Comparison of ENCODE assay signal across 16 cellular contexts in genomic region chr2:185473838-185474237, GRCh38.
DNase-seq lines count a peak whose midpoint lies in the region; ATAC-seq, FAIRE-seq and TF ChIP-seq lines count a peak whose summit lies in the region.
"Had no signal": no experiment of that assay in that cellular context is flagged by ENCODE, and none has a peak within 500 bp of the region (broad histone marks: within the 10 kb centered on the region; RNA-seq: fewer than 3 reads in every experiment).

No MANE protein-coding gene starts in this region.

- no peak overlapping the region for H2BK20ac ChIP-seq in H1 (ENCODE audit: low read length)

- peaks cover 0 to 1% (median 0%) of the 10 kb centered on the region in 4 experiments; a peak in 1 of 7 replicates for H3K27me3 ChIP-seq in H1 (replicated peaks in 1 of 4; ENCODE audit: control insufficient read depth in 3 of 4, extremely low read depth in 1 of 4, insufficient read depth in 3 of 4, low read length in 3 of 4)
- H3K27me3 ChIP-seq in neural progenitor cell, result no peaks in the 10 kb centered on the region

- H3K79me2 ChIP-seq in H1 (ENCODE audit: control insufficient read depth in 1 of 2, insufficient read depth in 2 of 2, low read length in 2 of 2) (no peaks in the 10 kb centered on the region), neural progenitor cell (ENCODE audit: low read depth) (no peaks in the 10 kb centered on the region)

- no peak for TF ChIP-seq EP300 in H1 (IDR thresholded peaks at IDR 0.05; ENCODE audit: borderline replicate concordance in 1 of 2, low read depth in 2 of 2, low read length in 2 of 2)

- no peak overlapping the region for H2BK12ac ChIP-seq in H1 (ENCODE audit: low read depth, low read length)

- no peak overlapping the region for H3K14ac ChIP-seq in H1 (ENCODE audit: insufficient read length)

- H4K8ac ChIP-seq in H1 (ENCODE audit: extremely low read depth, insufficient read depth, low read length), result no peak overlapping the region

- peak; percentile 24 for ATAC-seq in WTC11
- peak; percentile 43 for ATAC-seq in stimulated activated memory B cell treated with anti-CD40 and anti-IgM and Interleukin-4, amounts not matched to agents 10 μg/mL and 1 μg/mL and 100 μg/mL, for 72 hours
- no peak for ATAC-seq in activated CD4-positive, CD25-positive, alpha-beta regulatory T cell treated with anti-CD3 and anti-CD28 coated beads, Interleukin-2, amount 50 U/mL, for 24 hours

- H3K9me3 Mint-ChIP-seq in WTC11 (peaks cover 5% of the 10 kb centered on the region), neural progenitor cell (no peaks in the 10 kb centered on the region)
- H3K9me3 Mint-ChIP-seq in stimulated activated memory B cell treated with anti-CD40 and anti-IgM and Interleukin-4, amounts not matched to agents 10 μg/mL and 1 μg/mL and 100 μg/mL, for 72 hours, result no peaks in the 10 kb centered on the region
- H3K9me3 Mint-ChIP-seq: CD4-positive, alpha-beta T cell had no signal

- H3K36me3 ChIP-seq in H1 (ENCODE audit: control insufficient read depth in 2 of 4, insufficient read depth in 4 of 4, low read length in 3 of 4), result peaks cover 0 to 3% (median 0%) of the 10 kb centered on the region in 4 experiments; a peak in 1 of 8 replicates
- no peaks in the 10 kb centered on the region for H3K36me3 ChIP-seq in neural progenitor cell
- H3K36me3 ChIP-seq: HAP-1 had no signal

- CTCF ChIA-PET in WTC11 (lab: Charles Lee), result no interaction called here
- CTCF ChIA-PET in H1 (lab: Charles Lee; ENCODE audit: partially characterized antibody), result interaction anchor here (1.2 to 1.8 kb wide), 3 partner anchors 37 to 265 kb away, joined by 3 to 4 read pairs (median 3); partner anchors contain the start of gene FSIP2

- peaks cover 0 to 18% (median 4%) of the 10 kb centered on the region in 4 experiments; a peak in 5 of 7 replicates for H3K4me1 ChIP-seq in H1 (replicated peaks in 1 of 4; ENCODE audit: control insufficient read depth in 3 of 4, insufficient read depth in 4 of 4, low read length in 3 of 4)
- H3K4me1 ChIP-seq in neural progenitor cell, result peaks cover 13% of the 10 kb centered on the region
- H3K4me1 ChIP-seq: HAP-1 had no signal

- H3K9ac ChIP-seq in H1 (replicated peaks in 1 of 4; ENCODE audit: extremely low read depth in 1 of 4, low read depth in 3 of 4, low read length in 3 of 4), result no peak overlapping the region
- H3K9ac ChIP-seq in neural progenitor cell, result no peak overlapping the region

- H3K4me2 ChIP-seq in H1 (ENCODE audit: insufficient read depth in 1 of 2, low read depth in 2 of 2, low read length in 2 of 2) (no peak overlapping the region), neural progenitor cell (no peak overlapping the region)

- FAIRE-seq in H1 (lab: Jason Lieb, UNC), result no peak
- FAIRE-seq: A204.1, GM12891, HTR-8/SVneo had no signal

- no peaks in the 10 kb centered on the region for H3K9me3 ChIP-seq in H1 (ENCODE audit: insufficient read depth in 2 of 2, low read depth in 1 of 2, low read length in 1 of 2)
- H3K9me3 ChIP-seq in neural progenitor cell (ENCODE audit: low read depth), result no peaks in the 10 kb centered on the region
- H3K9me3 ChIP-seq: HAP-1 had no signal

- no peak overlapping the region for H2BK5ac ChIP-seq in H1 (ENCODE audit: low read depth, low read length)

- DNase-seq in WTC11 (ENCODE audit: low spot score), result no peak
- DNase-seq in H1 (ENCODE audit: low read depth in 1 of 2, low spot score in 2 of 2), result no peak
- no peak for DNase-seq in neural progenitor cell (ENCODE audit: low spot score)
- no peak for DNase-seq in HuH-7.5 (ENCODE audit: low spot score)
- no peak for DNase-seq in stimulated activated naive CD4-positive, alpha-beta T cell (lab: John Stamatoyannopoulos, UW)
- DNase-seq: C1 segment of cervical spinal cord; CD4-positive, alpha-beta T cell; DMS79; GOT3 had no signal

- WGBS in H1 (ENCODE audit: extremely low coverage in 1 of 2, insufficient coverage in 1 of 2, insufficient read length in 1 of 2, insufficient replicate concordance in 2 of 2, low coverage in 1 of 2, low lambda C conversion rate in 2 of 2, missing lambda C conversion rate in 1 of 2), 2 experiments, result 93% methylated on average over 8 of the region's 8 CpGs; no CpG with 5 or more reads in 1 of the 2 experiments

- H3K27ac Mint-ChIP-seq in WTC11, result 0 out of 2 replicates have a peak overlapping the region, but pooled peaks have one; percentile 43
- H3K27ac Mint-ChIP-seq in neural progenitor cell, result no peak overlapping the region
- H3K27ac Mint-ChIP-seq in stimulated activated memory B cell treated with anti-CD40 and anti-IgM and Interleukin-4, amounts not matched to agents 10 μg/mL and 1 μg/mL and 100 μg/mL, for 72 hours, result no peak overlapping the region
- H3K27ac Mint-ChIP-seq: B cell; CD4-positive, alpha-beta T cell had no signal

- POLR2A ChIA-PET in WTC11 (lab: Charles Lee), result no interaction called here
- POLR2A ChIA-PET in H1 (lab: Charles Lee; ENCODE audit: partially characterized antibody), result no interaction called here

- H3K4me1 Mint-ChIP-seq in WTC11 (peaks cover 33% of the 10 kb centered on the region), neural progenitor cell (peaks cover 23% of the 10 kb centered on the region)
- H3K4me1 Mint-ChIP-seq in stimulated activated memory B cell treated with anti-CD40 and anti-IgM and Interleukin-4, amounts not matched to agents 10 μg/mL and 1 μg/mL and 100 μg/mL, for 72 hours, result no peaks in the 10 kb centered on the region
- H3K4me1 Mint-ChIP-seq: B cell had no signal

- no peaks in the 10 kb centered on the region for H3K23me2 ChIP-seq in H1 (ENCODE audit: low read depth, low read length)

- H3K4me3 Mint-ChIP-seq in WTC11, result no peak overlapping the region
- H3K4me3 Mint-ChIP-seq in neural progenitor cell, result no peak overlapping the region
- H3K4me3 Mint-ChIP-seq in stimulated activated memory B cell treated with anti-CD40 and anti-IgM and Interleukin-4, amounts not matched to agents 10 μg/mL and 1 μg/mL and 100 μg/mL, for 72 hours, result no peak overlapping the region
- H3K4me3 Mint-ChIP-seq: B cell; CD4-positive, alpha-beta T cell had no signal

- H2AFZ ChIP-seq in H1 (ENCODE audit: low read length), result no peak overlapping the region
- H2AFZ ChIP-seq in neural progenitor cell (replicated peaks), result no peak overlapping the region

- H3K27ac ChIP-seq in H1 (ENCODE audit: low read depth, low read length), result no peak overlapping the region
- peak overlapping the region; percentile 50 for H3K27ac ChIP-seq in neural progenitor cell

- H2BK120ac ChIP-seq in H1 (replicated peaks; ENCODE audit: low read depth, low read length), result no peak overlapping the region

- no peaks in the 10 kb centered on the region for H3K79me1 ChIP-seq in H1 (ENCODE audit: low read depth, low read length)

- TF ChIP-seq POLR2A in H1 (IDR thresholded peaks at IDR 0.05; ENCODE audit: control extremely low read depth in 1 of 2, low read depth in 2 of 2, low read length in 2 of 2), result no peak

- H3K36me3 Mint-ChIP-seq in WTC11 (peaks cover 12% of the 10 kb centered on the region), neural progenitor cell (no peaks in the 10 kb centered on the region)
- no peaks in the 10 kb centered on the region for H3K36me3 Mint-ChIP-seq in stimulated activated memory B cell treated with anti-CD40 and anti-IgM and Interleukin-4, amounts not matched to agents 10 μg/mL and 1 μg/mL and 100 μg/mL, for 72 hours

- 0 out of 2 replicates have a peak overlapping the region, but pooled peaks have one; percentile 10 for H2AK5ac ChIP-seq in H1 (ENCODE audit: low read depth, low read length)

- no peak overlapping the region for H3K56ac ChIP-seq in H1 (replicated peaks; ENCODE audit: insufficient read length, low read depth, low read length)

- peaks cover 10% of the 10 kb centered on the region for H3F3A ChIP-seq in neural progenitor cell (ENCODE audit: low read depth)

- no peak for TF ChIP-seq CTCF in WTC11 (IDR thresholded peaks at IDR 0.05)
- TF ChIP-seq CTCF in H1 (IDR thresholded peaks at IDR 0.05; ENCODE audit: control extremely low read depth in 1 of 3, insufficient read depth in 1 of 3, low read depth in 1 of 3, low read length in 3 of 3), result no peak
- TF ChIP-seq CTCF in neural progenitor cell (IDR thresholded peaks at IDR 0.05), result no peak

- H3K4me3 ChIP-seq in H1 (ENCODE audit: extremely low read depth in 1 of 4, insufficient read depth in 2 of 4, low read depth in 3 of 4, low read length in 4 of 4) (no peak overlapping the region), neural progenitor cell (no peak overlapping the region)
- H3K4me3 ChIP-seq: HAP-1 had no signal

- H4K5ac ChIP-seq in H1 (ENCODE audit: insufficient read length, low read depth, low read length), result no peak overlapping the region

- no peak overlapping the region for H4K91ac ChIP-seq in H1 (replicated peaks; ENCODE audit: insufficient read length, low read length)

- no peak for TF ChIP-seq RAD21 in H1 (IDR thresholded peaks at IDR 0.05 in 1 of 2, conservative IDR thresholded peaks at IDR 0.05 in 1 of 2; ENCODE audit: low read depth in 2 of 2, low read length in 2 of 2)

- no peaks in the 10 kb centered on the region for H3K27me3 Mint-ChIP-seq in WTC11 (ENCODE audit: low read depth)
- peaks cover 2% of the 10 kb centered on the region for H3K27me3 Mint-ChIP-seq in neural progenitor cell (ENCODE audit: insufficient read depth, low read depth)
- H3K27me3 Mint-ChIP-seq in stimulated activated memory B cell treated with anti-CD40 and anti-IgM and Interleukin-4, amounts not matched to agents 10 μg/mL and 1 μg/mL and 100 μg/mL, for 72 hours, result no peaks in the 10 kb centered on the region
- H3K27me3 Mint-ChIP-seq: B cell; CD4-positive, alpha-beta T cell had no signal

- no peak overlapping the region for H3K18ac ChIP-seq in H1 (ENCODE audit: extremely low read depth, low read length)

- H2BK15ac ChIP-seq in H1 (ENCODE audit: low read length), result no peak overlapping the region

- no peak overlapping the region for H3K4ac ChIP-seq in H1 (replicated peaks; ENCODE audit: insufficient read length, low read depth, low read length)

- H4K20me1 ChIP-seq in H1 (replicated peaks in 1 of 2; ENCODE audit: control insufficient read depth in 1 of 2, insufficient read depth in 2 of 2, low read length in 2 of 2) (no peaks in the 10 kb centered on the region), neural progenitor cell (ENCODE audit: low read depth) (peaks cover 20% of the 10 kb centered on the region)

- H3K23ac ChIP-seq in H1 (ENCODE audit: insufficient read length), result no peak overlapping the region

TF ChIP-seq in WTC11, 78 proteins besides CTCF, POLR2A, EP300 and RAD21 (continues in another document):
- TF ChIP-seq TP53 (CRISPR knock-in tag; IDR thresholded peaks at IDR 0.05), result no peak

TF ChIP-seq in H1, 55 proteins besides CTCF, POLR2A, EP300 and RAD21 (continues in another document):
- no peak for TF ChIP-seq TCF12 (IDR thresholded peaks at IDR 0.05; ENCODE audit: low read depth, low read length)
- no peak for TF ChIP-seq CHD1 (IDR thresholded peaks at IDR 0.05; ENCODE audit: low read depth, low read length)
- TF ChIP-seq RFX5 (IDR thresholded peaks at IDR 0.05; ENCODE audit: borderline replicate concordance, low read depth, low read length), result no peak
- no peak for TF ChIP-seq SP2 (IDR thresholded peaks at IDR 0.05; ENCODE audit: low read length)
- no peak for TF ChIP-seq RXRA (IDR thresholded peaks at IDR 0.05; ENCODE audit: insufficient read depth, low read depth, low read length)
- no peak for TF ChIP-seq FOSL1 (IDR thresholded peaks at IDR 0.05; ENCODE audit: insufficient read depth, low read depth, low read length)
- TF ChIP-seq SP4 (IDR thresholded peaks at IDR 0.05; ENCODE audit: low read length), result no peak
- no peak for TF ChIP-seq TAF1 (IDR thresholded peaks at IDR 0.05; ENCODE audit: low read depth, low read length)

Comparison
In these comparisons a context has a peak if more than half of its experiments do, and no peak if none do; other contexts are left out.
1. ATAC-seq: peak in WTC11 (single experiment) and stimulated activated memory B cell treated with anti-CD40 and anti-IgM and Interleukin-4, amounts not matched to agents 10 μg/mL and 1 μg/mL and 100 μg/mL, for 72 hours (single experiment); none in activated CD4-positive, CD25-positive, alpha-beta regulatory T cell treated with anti-CD3 and anti-CD28 coated beads, Interleukin-2, amount 50 U/mL, for 24 hours (0 of 2).